Comparison of ENCODE assay signal across 1 cellular context in genomic region chr4:157128395-157128794, GRCh38.
TF ChIP-seq lines count a peak whose summit lies in the region.

No MANE protein-coding gene starts in this region.

TF ChIP-seq in GM23338, 12 proteins besides CTCF, POLR2A, EP300 and RAD21 (continued from another document):
- TF ChIP-seq ZNF462 (CRISPR knock-in tag; IDR thresholded peaks at IDR 0.05): no peak
- no peak for TF ChIP-seq ZNF331 (CRISPR knock-in tag; IDR thresholded peaks at IDR 0.05; ENCODE audit: low read depth)
- TF ChIP-seq JUNB (IDR thresholded peaks at IDR 0.05; ENCODE audit: unreplicated experiment): no peak
